In the genomic region with DNA sequence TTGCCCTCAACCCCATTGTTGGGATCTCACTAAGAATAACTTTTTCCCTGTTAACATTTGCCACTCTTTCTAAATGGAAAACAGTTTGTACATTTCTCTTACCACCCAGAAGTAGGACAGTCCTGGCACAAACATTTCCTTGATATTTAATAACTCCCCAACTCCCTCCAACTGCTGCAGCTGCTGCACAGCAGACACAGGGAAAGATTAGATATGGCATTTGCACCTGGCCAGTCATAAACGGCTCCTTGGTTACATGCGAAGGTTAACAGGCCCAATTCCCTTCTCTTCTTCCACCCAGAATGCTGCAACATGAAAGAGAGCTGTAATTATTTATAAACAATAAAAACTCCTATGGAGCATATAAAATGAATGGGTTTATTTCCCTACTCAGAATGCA, we compare ENCODE assay signal across 27 cellular contexts. TPM values are rescaled to one million over a fixed set of nuclear protein-coding genes. Genes with fewer than 3 reads are reported as not detected.
A peak's percentile ranks its signal among the peaks of the same experiment; 100 is the strongest.
DNase-seq lines count a peak whose midpoint lies in the region; ATAC-seq and TF ChIP-seq lines count a peak whose summit lies in the region.
"Had no signal": no experiment of that assay in that cellular context is flagged by ENCODE, and none has a peak within 500 bp of the region (broad histone marks: within the 10 kb centered on the region; RNA-seq: fewer than 3 reads in every experiment).

No MANE protein-coding gene starts in this region.

- TF ChIP-seq EP300 in stomach (IDR thresholded peaks at IDR 0.05) (no peak), suprapubic skin (IDR thresholded peaks at IDR 0.05) (no peak)

- no peak overlapping the region for H3K27ac Mint-ChIP-seq in CD4-positive, alpha-beta memory T cell
- H3K27ac Mint-ChIP-seq: activated CD8-positive, alpha-beta memory T cell treated with anti-CD3 and anti-CD28 coated beads, Interleukin-2, amount 10 ng/mL, durations not matched to agents 7 days and 5 days; activated naive CD4-positive, alpha-beta T cell treated with anti-CD3 and anti-CD28 coated beads, Interleukin-2, amount 50 U/mL, for 72 hours; nephron progenitor cell; progenitor cell of endocrine pancreas; stimulated activated naive B cell treated with anti-CD40 and anti-IgM and Interleukin-4, amounts not matched to agents 10 μg/mL and 1 μg/mL and 100 μg/mL, for 72 hours; T-cell had no signal

- H3K27ac ChIP-seq in stomach, result no peak overlapping the region
- H3K27ac ChIP-seq in suprapubic skin, result no peak overlapping the region
- no peak overlapping the region for H3K27ac ChIP-seq in CD4-positive, alpha-beta memory T cell (ENCODE audit: low read depth, low read length)
- H3K27ac ChIP-seq: 22Rv1, ascending aorta, epithelial cell of prostate, heart left ventricle had no signal

- peaks cover 0 to 2% (median 0%) of the 10 kb centered on the region in 8 donors for H3K9me3 Mint-ChIP-seq in CD4-positive, alpha-beta memory T cell
- H3K9me3 Mint-ChIP-seq: activated naive CD4-positive, alpha-beta T cell treated with anti-CD3 and anti-CD28 coated beads, Interleukin-2, amount 50 U/mL, for 72 hours; T-cell had no signal

- 21 to 51% (median 41%) methylated on average over 2 of the region's 2 CpGs for WGBS in stomach, 5 donors
- 79% methylated on average over 2 of the region's 2 CpGs for WGBS in suprapubic skin

- intact Hi-C loops in mucosa of descending colon (cut with DNase I, micrococcal nuclease) (no loop called here), stomach (cut with DNase I; ENCODE audit: low total_unique reads) (no loop called here)
- intact Hi-C loops in CD4-positive, alpha-beta memory T cell (cut with micrococcal nuclease), result no loop called here

- ATAC-seq in mucosa of descending colon, result peak; percentile 95
- ATAC-seq: activated CD8-positive, alpha-beta memory T cell treated with anti-CD3 and anti-CD28 coated beads, Interleukin-2, amount 10 ng/mL, durations not matched to agents 7 days and 5 days; heart left ventricle; K562; stimulated activated naive B cell treated with anti-CD40 and anti-IgM and Interleukin-4, amounts not matched to agents 10 μg/mL and 1 μg/mL and 100 μg/mL, for 72 hours; T-cell had no signal

- H3K4me3 ChIP-seq in mucosa of descending colon (no peak overlapping the region), stomach (no peak overlapping the region), suprapubic skin (no peak overlapping the region)
- no peak overlapping the region for H3K4me3 ChIP-seq in CD4-positive, alpha-beta memory T cell (ENCODE audit: low read length in 2 of 2)
- H3K4me3 ChIP-seq: ascending aorta, GM12878, heart left ventricle, K562, smooth muscle cell had no signal

- H3K36me3 ChIP-seq in mucosa of descending colon (ENCODE audit: low read depth) (no peaks in the 10 kb centered on the region), stomach (no peaks in the 10 kb centered on the region), suprapubic skin (no peaks in the 10 kb centered on the region)
- no peaks in the 10 kb centered on the region for H3K36me3 ChIP-seq in CD4-positive, alpha-beta memory T cell (ENCODE audit: insufficient read depth, low read length)
- H3K36me3 ChIP-seq: ascending aorta, heart left ventricle had no signal

- no peaks in the 10 kb centered on the region for H3K36me3 Mint-ChIP-seq in CD4-positive, alpha-beta memory T cell
- H3K36me3 Mint-ChIP-seq: activated CD8-positive, alpha-beta memory T cell treated with anti-CD3 and anti-CD28 coated beads, Interleukin-2, amount 10 ng/mL, durations not matched to agents 7 days and 5 days; activated naive CD4-positive, alpha-beta T cell treated with anti-CD3 and anti-CD28 coated beads, Interleukin-2, amount 50 U/mL, for 72 hours; stimulated activated naive B cell treated with anti-CD40 and anti-IgM and Interleukin-4, amounts not matched to agents 10 μg/mL and 1 μg/mL and 100 μg/mL, for 72 hours; T-cell had no signal

- peaks cover 3 to 12% of the 10 kb centered on the region in 2 donors for H3K27me3 Mint-ChIP-seq in CD4-positive, alpha-beta memory T cell
- H3K27me3 Mint-ChIP-seq: progenitor cell of endocrine pancreas had no signal

- POLR2A ChIA-PET in CD4-positive, alpha-beta memory T cell (lab: Charles Lee; ENCODE audit: partially characterized antibody), result no interaction called here

- DNase-seq in DMS153 (lab: John Stamatoyannopoulos, UW) (peak; percentile 47), DMS153 treated with DMSO at 0.1 percent for 48 hours (lab: John Stamatoyannopoulos, UW; ENCODE audit: unreplicated experiment) (no peak), NCI-H526 treated with DMSO at 0.1 percent for 48 hours (lab: John Stamatoyannopoulos, UW) (peak; percentile 97), mucosa of descending colon (peak in 1 of 3 donors; percentile 64), stomach (peak; percentile 30), suprapubic skin (ENCODE audit: low spot score in 2 of 2) (no peak), NCI-H82 treated with DMSO at 0.1 percent for 48 hours (lab: John Stamatoyannopoulos, UW; ENCODE audit: unreplicated experiment) (no peak)
- no peak for DNase-seq in CD4-positive, alpha-beta memory T cell
- DNase-seq: activated CD4-positive, alpha-beta T cell treated with anti-CD3 and anti-CD28 coated beads for 48 hours; activated CD8-positive, alpha-beta memory T cell treated with anti-CD3 and anti-CD28 coated beads, Interleukin-2, amount 10 ng/mL, durations not matched to agents 7 days and 5 days; DND-41; heart left ventricle; mesenchymal stem cell; NCI-H187 treated with DMSO at 0.1 percent for 48 hours; NCI-H82; nephron progenitor cell; Right ventricle myocardium superior; stimulated activated naive B cell treated with anti-CD40 and anti-IgM and Interleukin-4, amounts not matched to agents 10 μg/mL and 1 μg/mL and 100 μg/mL, for 72 hours; T-cell had no signal

- CTCF ChIA-PET in CD4-positive, alpha-beta memory T cell (lab: Charles Lee; ENCODE audit: partially characterized antibody), result no interaction called here

- no peaks in the 10 kb centered on the region for H3K4me1 Mint-ChIP-seq in CD4-positive, alpha-beta memory T cell
- H3K4me1 Mint-ChIP-seq: activated CD8-positive, alpha-beta memory T cell treated with anti-CD3 and anti-CD28 coated beads, Interleukin-2, amount 10 ng/mL, durations not matched to agents 7 days and 5 days; stimulated activated naive B cell treated with anti-CD40 and anti-IgM and Interleukin-4, amounts not matched to agents 10 μg/mL and 1 μg/mL and 100 μg/mL, for 72 hours; T-cell had no signal

- no peak for TF ChIP-seq CTCF in mucosa of descending colon (IDR thresholded peaks at IDR 0.05)
- no peak for TF ChIP-seq CTCF in stomach (IDR thresholded peaks at IDR 0.05)
- TF ChIP-seq CTCF in suprapubic skin (IDR thresholded peaks at IDR 0.05), result no peak

- H3K4me3 Mint-ChIP-seq in CD4-positive, alpha-beta memory T cell, result no peak overlapping the region
- H3K4me3 Mint-ChIP-seq: activated CD8-positive, alpha-beta memory T cell treated with anti-CD3 and anti-CD28 coated beads, Interleukin-2, amount 10 ng/mL, durations not matched to agents 7 days and 5 days; nephron progenitor cell; stimulated activated naive B cell treated with anti-CD40 and anti-IgM and Interleukin-4, amounts not matched to agents 10 μg/mL and 1 μg/mL and 100 μg/mL, for 72 hours; T-cell had no signal

- no peaks in the 10 kb centered on the region for H3K4me1 ChIP-seq in mucosa of descending colon (ENCODE audit: low read depth)
- peaks cover 0 to 10% (median 0%) of the 10 kb centered on the region in 4 donors for H3K4me1 ChIP-seq in stomach
- H3K4me1 ChIP-seq in suprapubic skin, result no peaks in the 10 kb centered on the region
- H3K4me1 ChIP-seq in CD4-positive, alpha-beta memory T cell (ENCODE audit: insufficient read depth, low read length), result no peaks in the 10 kb centered on the region
- H3K4me1 ChIP-seq: ascending aorta, heart left ventricle had no signal

- H3K9me3 ChIP-seq in mucosa of descending colon (no peaks in the 10 kb centered on the region), stomach (no peaks in the 10 kb centered on the region), suprapubic skin (no peaks in the 10 kb centered on the region)
- H3K9me3 ChIP-seq in CD4-positive, alpha-beta memory T cell (ENCODE audit: control insufficient read depth in 1 of 2, low read length in 2 of 2), result no peaks in the 10 kb centered on the region
- H3K9me3 ChIP-seq: ascending aorta, heart left ventricle had no signal

- TF ChIP-seq POLR2A in stomach (IDR thresholded peaks at IDR 0.05) (no peak), suprapubic skin (IDR thresholded peaks at IDR 0.05) (no peak)

- H3K27me3 ChIP-seq in stomach (no peaks in the 10 kb centered on the region), suprapubic skin (no peaks in the 10 kb centered on the region)
- H3K27me3 ChIP-seq in CD4-positive, alpha-beta memory T cell (ENCODE audit: insufficient read depth, low read length), result no peaks in the 10 kb centered on the region
- H3K27me3 ChIP-seq: ascending aorta, heart left ventricle had no signal

RNA-seq across cellular contexts. Expression of a gene that starts 55.9 kb away (rescaled TPM):
- total RNA-seq in mucosa of descending colon, result 10 to 100 TPM; 14.9 to 54.5 (median 26.5) TPM
- total RNA-seq in stomach, result 10 to 100 TPM in 4 of 5 donors, 1 to 10 TPM in 1; 1.2 to 62.0 (median 28.1) TPM
- polyA plus RNA-seq in stomach, result 10 to 100 TPM in 2 of 3 donors, 1 to 10 TPM in 1; 5.3 to 21.3 (median 11.8) TPM
- total RNA-seq in suprapubic skin, result 10 to 100 TPM; 10.9 to 16.7 (median 15.8) TPM
- under 1 TPM; 0.12 to 0.14 TPM for total RNA-seq in CD4-positive, alpha-beta memory T cell
- polyA plus RNA-seq in CD4-positive, alpha-beta memory T cell, result under 1 TPM; 0.11 to 0.13 TPM

Comparison
In these comparisons a context has a peak if more than half of its experiments do, and no peak if none do; other contexts are left out.
1. DNase-seq: peak in DMS153 (single experiment), NCI-H526 treated with DMSO at 0.1 percent for 48 hours (single experiment) and stomach (single experiment); none in DMS153 treated with DMSO at 0.1 percent for 48 hours (single experiment), suprapubic skin (0 of 2), NCI-H82 treated with DMSO at 0.1 percent for 48 hours (single experiment) and CD4-positive, alpha-beta memory T cell (0 of 5).